ENCODE assay signal across 11 cellular contexts in genomic region chr7:30146127-30146612, GRCh38. TPM values are rescaled to one million over a fixed set of nuclear protein-coding genes. Genes with fewer than 3 reads are reported as not detected.
A peak's percentile ranks its signal among the peaks of the same experiment; 100 is the strongest.
DNase-seq lines count a peak whose midpoint lies in the region; ATAC-seq and TF ChIP-seq lines count a peak whose summit lies in the region.
"Had no signal": no experiment of that assay in that cellular context is flagged by ENCODE, and none has a peak within 500 bp of the region (broad histone marks: within the 10 kb centered on the region; RNA-seq: fewer than 3 reads in every experiment).

No MANE protein-coding gene starts in this region.

- H3K9ac ChIP-seq in SK-N-SH (no peak overlapping the region), duodenal mucosa (ENCODE audit: low read depth in 1 of 2, low read length in 2 of 2) (no peak overlapping the region)

- no peak for TF ChIP-seq EP300 in SK-N-SH (IDR thresholded peaks at IDR 0.05; ENCODE audit: borderline replicate concordance in 1 of 2, low read depth in 1 of 2, low read length in 1 of 2)

- peaks cover 7 to 11% of the 10 kb centered on the region in 2 experiments for H3K36me3 ChIP-seq in SK-N-SH (replicated peaks in 1 of 2; ENCODE audit: control insufficient read depth in 1 of 2, insufficient read depth in 2 of 2, low read length in 1 of 2)
- no peaks in the 10 kb centered on the region for H3K36me3 ChIP-seq in duodenal mucosa (ENCODE audit: control insufficient read depth in 1 of 2, insufficient read depth in 2 of 2, low read length in 2 of 2)
- peaks cover 0 to 4% of the 10 kb centered on the region in 2 donors for H3K36me3 ChIP-seq in psoas muscle (ENCODE audit: insufficient read depth in 1 of 2, low read depth in 1 of 2)
- no peaks in the 10 kb centered on the region for H3K36me3 ChIP-seq in prostate gland
- no peaks in the 10 kb centered on the region for H3K36me3 ChIP-seq in body of pancreas (replicated peaks in 1 of 2; ENCODE audit: insufficient read depth in 1 of 2, low read depth in 2 of 2)

- H3K9me3 ChIP-seq in SK-N-SH = no peaks in the 10 kb centered on the region
- no peaks in the 10 kb centered on the region for H3K9me3 ChIP-seq in duodenal mucosa (ENCODE audit: control insufficient read depth in 1 of 2, low read length in 2 of 2)
- H3K9me3 ChIP-seq in psoas muscle = no peaks in the 10 kb centered on the region
- no peaks in the 10 kb centered on the region for H3K9me3 ChIP-seq in prostate gland
- H3K9me3 ChIP-seq in body of pancreas = no peaks in the 10 kb centered on the region

- H3K4me2 ChIP-seq in SK-N-SH = no peak overlapping the region

- intact Hi-C loops in psoas muscle (cut with DNase I) (no loop called here), prostate gland (cut with DNase I) (no loop called here), body of pancreas (cut with DNase I) (no loop called here)

- peaks cover 30% of the 10 kb centered on the region for H3K79me2 ChIP-seq in SK-N-SH (ENCODE audit: insufficient read depth)

- H3K4me1 ChIP-seq in SK-N-SH (ENCODE audit: control insufficient read depth in 1 of 2, insufficient read depth in 2 of 2, low read depth in 1 of 2, low read length in 1 of 2) (peaks cover 7 to 31% of the 10 kb centered on the region in 2 experiments), duodenal mucosa (ENCODE audit: control insufficient read depth in 1 of 2, insufficient read depth in 2 of 2, low read length in 2 of 2) (no peaks in the 10 kb centered on the region), psoas muscle (peaks cover 49% of the 10 kb centered on the region), prostate gland (replicated peaks) (no peaks in the 10 kb centered on the region), body of pancreas (peaks cover 30% of the 10 kb centered on the region)

- ATAC-seq in SK-N-SH treated with all-trans-retinoic acid at 6 μM for 48 hours = no peak
- ATAC-seq in psoas muscle = peak; percentile 53 to 81 (median 68)
- ATAC-seq in body of pancreas = no peak
- ATAC-seq: HepG2 had no signal

- H3F3A ChIP-seq in SK-N-SH (replicated peaks; ENCODE audit: insufficient read depth) = peaks cover 5% of the 10 kb centered on the region

- no peaks in the 10 kb centered on the region for H4K20me1 ChIP-seq in SK-N-SH (ENCODE audit: insufficient read depth)

- CTCF ChIA-PET in SK-N-SH (lab: Yijun Ruan, JAX) = interaction anchor here (0.8 to 2.6 kb wide), 4 partner anchors 11 to 269 kb away, joined by 3 to 12 read pairs (median 4); partner anchors contain the start of gene MTURN

- H3K27me3 ChIP-seq in SK-N-SH (ENCODE audit: insufficient read depth) (no peaks in the 10 kb centered on the region), duodenal mucosa (ENCODE audit: control insufficient read depth in 1 of 2, insufficient read depth in 2 of 2, low read length in 2 of 2) (no peaks in the 10 kb centered on the region), psoas muscle (ENCODE audit: insufficient read depth in 3 of 3, low read length in 2 of 3) (no peaks in the 10 kb centered on the region), prostate gland (replicated peaks; ENCODE audit: insufficient read depth) (no peaks in the 10 kb centered on the region), body of pancreas (no peaks in the 10 kb centered on the region)

- 83% methylated on average over 13 of the region's 13 CpGs for WGBS in SK-N-SH (ENCODE audit: low lambda C conversion rate)
- 73 to 78% (median 77%) methylated on average over 13 of the region's 13 CpGs for WGBS in psoas muscle, 3 donors
- WGBS in prostate gland = 79% methylated on average over 13 of the region's 13 CpGs
- WGBS in body of pancreas, 2 donors = 79 to 91% methylated on average over 13 of the region's 13 CpGs

- no peak for TF ChIP-seq CTCF in SK-N-SH (IDR thresholded peaks at IDR 0.05)
- TF ChIP-seq CTCF in psoas muscle (IDR thresholded peaks at IDR 0.05) = no peak
- no peak for TF ChIP-seq CTCF in prostate gland (IDR thresholded peaks at IDR 0.05)
- no peak for TF ChIP-seq CTCF in body of pancreas (IDR thresholded peaks at IDR 0.05)

- H2AFZ ChIP-seq in SK-N-SH (ENCODE audit: low read depth) = no peak overlapping the region

- DNase-seq in SK-N-SH = peak; percentile 73
- peak; percentile 83 for DNase-seq in NCI-H510A (lab: John Stamatoyannopoulos, UW)
- peak in 1 of 2 donors; percentile 62 for DNase-seq in psoas muscle
- DNase-seq in prostate gland (ENCODE audit: low spot score) = no peak
- no peak for DNase-seq in NCI-H2171 (lab: John Stamatoyannopoulos, UW)
- DNase-seq in body of pancreas = no peak
- DNase-seq: aorta had no signal

- POLR2A ChIA-PET in SK-N-SH (lab: Yijun Ruan, JAX) = interaction anchor here (0.6 kb wide), 1 partner anchor 99 kb away, joined by 3 read pairs; no protein-coding TSS in a partner anchor

- no peak overlapping the region for H3K27ac ChIP-seq in SK-N-SH (ENCODE audit: low read depth in 2 of 2, low read length in 1 of 2)
- peak overlapping the region; percentile 13 for H3K27ac ChIP-seq in duodenal mucosa (ENCODE audit: low read depth, low read length)
- H3K27ac ChIP-seq in psoas muscle = peak overlapping the region; percentile 62
- no peak overlapping the region for H3K27ac ChIP-seq in prostate gland
- H3K27ac ChIP-seq in body of pancreas = no peak overlapping the region
- H3K27ac ChIP-seq: epithelial cell of prostate had no signal

- H3K4me3 ChIP-seq in SK-N-SH (ENCODE audit: low read depth in 2 of 2, low read length in 1 of 2) = no peak overlapping the region
- H3K4me3 ChIP-seq in duodenal mucosa (ENCODE audit: low read depth in 1 of 2, low read length in 2 of 2) = no peak overlapping the region
- no peak overlapping the region for H3K4me3 ChIP-seq in psoas muscle
- no peak overlapping the region for H3K4me3 ChIP-seq in prostate gland
- H3K4me3 ChIP-seq in body of pancreas = no peak overlapping the region

- TF ChIP-seq RAD21 in SK-N-SH (IDR thresholded peaks at IDR 0.05; ENCODE audit: low read length) = no peak

- H3K9me2 ChIP-seq in SK-N-SH = no peaks in the 10 kb centered on the region

- TF ChIP-seq POLR2A in prostate gland (IDR thresholded peaks at IDR 0.05) = no peak
- no peak for TF ChIP-seq POLR2A in body of pancreas (IDR thresholded peaks at IDR 0.05)

TF ChIP-seq in SK-N-SH, 30 proteins besides CTCF, POLR2A, EP300 and RAD21:
- TF ChIP-seq EZH2phosphoT487 (IDR thresholded peaks at IDR 0.05; ENCODE audit: borderline replicate concordance, low read depth) (no peak), MAX (IDR thresholded peaks at IDR 0.05; ENCODE audit: low read depth) (no peak), TAF1 (IDR thresholded peaks at IDR 0.05; ENCODE audit: borderline replicate concordance, low read depth, low read length) (no peak), TCF12 (IDR thresholded peaks at IDR 0.05) (no peak), POLR2AphosphoS5 (IDR thresholded peaks at IDR 0.05; ENCODE audit: low read depth, low read length) (no peak), GATA2 (CRISPR knock-in tag; IDR thresholded peaks at IDR 0.05) (0 out of 2 replicates have a peak, but pooled peaks have one; percentile 29)
- TF ChIP-seq, protein P1, sequence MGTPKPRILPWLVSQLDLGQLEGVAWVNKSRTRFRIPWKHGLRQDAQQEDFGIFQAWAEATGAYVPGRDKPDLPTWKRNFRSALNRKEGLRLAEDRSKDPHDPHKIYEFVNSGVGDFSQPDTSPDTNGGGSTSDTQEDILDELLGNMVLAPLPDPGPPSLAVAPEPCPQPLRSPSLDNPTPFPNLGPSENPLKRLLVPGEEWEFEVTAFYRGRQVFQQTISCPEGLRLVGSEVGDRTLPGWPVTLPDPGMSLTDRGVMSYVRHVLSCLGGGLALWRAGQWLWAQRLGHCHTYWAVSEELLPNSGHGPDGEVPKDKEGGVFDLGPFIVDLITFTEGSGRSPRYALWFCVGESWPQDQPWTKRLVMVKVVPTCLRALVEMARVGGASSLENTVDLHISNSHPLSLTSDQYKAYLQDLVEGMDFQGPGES (IDR thresholded peaks at IDR 0.05; ENCODE audit: low read depth, low read length) = no peak

TF ChIP-seq in SK-N-SH treated with all-trans-retinoic acid at 6 μM for 48 hours, 23 proteins besides CTCF, POLR2A, EP300 and RAD21:
- no peak for TF ChIP-seq GLIS3 (CRISPR knock-in tag; IDR thresholded peaks at IDR 0.05)
- TF ChIP-seq ZFP30 (CRISPR knock-in tag; IDR thresholded peaks at IDR 0.05) = no peak
- TF ChIP-seq ZNF8 (CRISPR knock-in tag; IDR thresholded peaks at IDR 0.05) = no peak
- TF ChIP-seq ZNF565 (CRISPR knock-in tag; conservative IDR thresholded peaks at IDR 0.05; ENCODE audit: low read depth) = no peak
- TF ChIP-seq SNAI2 (CRISPR knock-in tag; IDR thresholded peaks at IDR 0.05) = no peak
- no peak for TF ChIP-seq BACH2 (CRISPR knock-in tag; IDR thresholded peaks at IDR 0.05; ENCODE audit: borderline replicate concordance)
- TF ChIP-seq ISL1 (CRISPR knock-in tag; IDR thresholded peaks at IDR 0.05) = no peak
- no peak for TF ChIP-seq RARB (CRISPR knock-in tag; IDR thresholded peaks at IDR 0.05)
- TF ChIP-seq ZFP3 (CRISPR knock-in tag; IDR thresholded peaks at IDR 0.05) = no peak
- no peak for TF ChIP-seq PPARA (CRISPR knock-in tag; IDR thresholded peaks at IDR 0.05; ENCODE audit: borderline replicate concordance)

RNA-seq across cellular contexts. Expression of gene MTURN, which starts 11.4 kb away (rescaled TPM):
- polyA plus RNA-seq in SK-N-SH (2012; rRNA removed) = 9.0 and 12.9 TPM in 2 replicates
- 10.5 and 10.6 TPM in 2 replicates for polyA plus RNA-seq in SK-N-SH (2012; cell fraction: cytosol; rRNA removed)
- 17.0 and 25.3 TPM in 2 replicates for polyA plus RNA-seq in SK-N-SH (2012; cell fraction: nucleus; rRNA removed)
- total RNA-seq in psoas muscle = 10 to 100 TPM; 17.6 to 68.6 (median 36.9) TPM
- 10 to 100 TPM in 2 of 3 donors, 1 to 10 TPM in 1; 7.1 to 12.5 (median 10.2) TPM for polyA plus RNA-seq in psoas muscle
- total RNA-seq in prostate gland = 10 to 100 TPM; 22.6 to 26.9 TPM
- total RNA-seq in body of pancreas = 10 to 100 TPM; 19.8 to 34.5 TPM

Comparison
In these comparisons a context has a peak if more than half of its experiments do, and no peak if none do; other contexts are left out.
1. DNase-seq: peak in SK-N-SH (single experiment) and NCI-H510A (single experiment); none in prostate gland (single experiment), NCI-H2171 (single experiment) and body of pancreas (0 of 4).
2. H3K27ac ChIP-seq: peak in duodenal mucosa (single experiment) and psoas muscle (single experiment); none in SK-N-SH (0 of 2), prostate gland (0 of 2) and body of pancreas (0 of 4).
3. ATAC-seq: peak in psoas muscle (4 of 4); none in SK-N-SH treated with all-trans-retinoic acid at 6 μM for 48 hours (single experiment) and body of pancreas (single experiment).